10 cellular contexts compared by ENCODE assay signal in genomic region chr5:10726179-10726912, GRCh38. TPM values are rescaled to one million over a fixed set of nuclear protein-coding genes. Genes with fewer than 3 reads are reported as not detected.
DNase-seq lines count a peak whose midpoint lies in the region; ATAC-seq and TF ChIP-seq lines count a peak whose summit lies in the region.
"Had no signal": no experiment of that assay in that cellular context is flagged by ENCODE, and none has a peak within 500 bp of the region (broad histone marks: within the 10 kb centered on the region; RNA-seq: fewer than 3 reads in every experiment).

No MANE protein-coding gene starts in this region.

- H4K8ac ChIP-seq in mesendoderm (ENCODE audit: low read depth, low read length): no peak overlapping the region

- TF ChIP-seq POLR2A in adrenal gland (IDR thresholded peaks at IDR 0.05): no peak

- H3K27me3 Mint-ChIP-seq in activated CD8-positive, alpha-beta memory T cell treated with anti-CD3 and anti-CD28 coated beads, Interleukin-2, amount 10 ng/mL, durations not matched to agents 7 days and 5 days: no peaks in the 10 kb centered on the region
- H3K27me3 Mint-ChIP-seq in CD8-positive, alpha-beta memory T cell: peaks cover 0 to 1% of the 10 kb centered on the region in 2 donors

- H2BK5ac ChIP-seq in mesendoderm (ENCODE audit: low read length): no peak overlapping the region

- H4K5ac ChIP-seq in mesendoderm (ENCODE audit: low read length): no peak overlapping the region

- H3K4me3 ChIP-seq in adrenal gland: no peak overlapping the region
- no peak overlapping the region for H3K4me3 ChIP-seq in osteoblast (ENCODE audit: insufficient read depth, low read length)
- no peak overlapping the region for H3K4me3 ChIP-seq in mesendoderm (ENCODE audit: low read length)
- H3K4me3 ChIP-seq in CD8-positive, alpha-beta memory T cell (ENCODE audit: low read length): no peak overlapping the region

- H2BK15ac ChIP-seq in mesendoderm (replicated peaks; ENCODE audit: low read depth): no peak overlapping the region

- no peak overlapping the region for H3K4ac ChIP-seq in mesendoderm (ENCODE audit: low read depth, low read length)

- H3K4me1 Mint-ChIP-seq in activated CD8-positive, alpha-beta memory T cell treated with anti-CD3 and anti-CD28 coated beads, Interleukin-2, amount 10 ng/mL, durations not matched to agents 7 days and 5 days: peaks cover 14% of the 10 kb centered on the region
- H3K4me1 Mint-ChIP-seq in CD8-positive, alpha-beta memory T cell: peaks cover 15 to 34% (median 16%) of the 10 kb centered on the region in 3 donors

- intact Hi-C loops in adrenal gland (cut with DNase I): no loop called here

- H3K56ac ChIP-seq in mesendoderm (ENCODE audit: low read length): no peak overlapping the region

- no peak overlapping the region for H2AFZ ChIP-seq in osteoblast (ENCODE audit: low read length)

- POLR2A ChIA-PET in CD8-positive, alpha-beta memory T cell (lab: Charles Lee): no interaction called here

- H3K4me3 Mint-ChIP-seq in activated CD8-positive, alpha-beta memory T cell treated with anti-CD3 and anti-CD28 coated beads, Interleukin-2, amount 10 ng/mL, durations not matched to agents 7 days and 5 days: no peak overlapping the region
- no peak overlapping the region for H3K4me3 Mint-ChIP-seq in CD8-positive, alpha-beta memory T cell

- 80 to 91% (median 84%) methylated on average over 9 to 10 of the region's 10 CpGs for WGBS in adrenal gland, 4 donors
- WGBS in mesendoderm (ENCODE audit: extremely low coverage, insufficient coverage, low lambda C conversion rate): no CpG with 5 or more reads among the region's 10 CpGs

- H2AK5ac ChIP-seq in mesendoderm (ENCODE audit: low read length): no peak overlapping the region

- peak overlapping the region in 3 of 5 donors; percentile 84 to 97 (median 91) for H3K27ac ChIP-seq in adrenal gland
- H3K27ac ChIP-seq in osteoblast (ENCODE audit: low read depth, low read length): peak overlapping the region; percentile 86
- no peak overlapping the region for H3K27ac ChIP-seq in mesendoderm (ENCODE audit: low read depth, low read length)
- H3K27ac ChIP-seq in CD8-positive, alpha-beta memory T cell (ENCODE audit: low read depth, low read length): no peak overlapping the region

- H3K27ac Mint-ChIP-seq in activated CD8-positive, alpha-beta memory T cell treated with anti-CD3 and anti-CD28 coated beads, Interleukin-2, amount 10 ng/mL, durations not matched to agents 7 days and 5 days: no peak overlapping the region
- peak overlapping the region in 2 of 8 donors; percentile 55 to 77 for H3K27ac Mint-ChIP-seq in CD8-positive, alpha-beta memory T cell

- DNase-seq in adrenal gland (peak in 4 of 7 donors; percentile 30 to 49 (median 45)), osteoblast (ENCODE audit: insufficient read length, low spot score, missing footprints) (no peak), SKM-1 treated with dmso at 0.1 percent for 144 hours (lab: John Stamatoyannopoulos, UW; ENCODE audit: unreplicated experiment) (no peak), mesendoderm (no peak)
- no peak for DNase-seq in activated CD8-positive, alpha-beta memory T cell treated with anti-CD3 and anti-CD28 coated beads, Interleukin-2, amount 10 ng/mL, durations not matched to agents 7 days and 5 days
- DNase-seq in CD8-positive, alpha-beta memory T cell: no peak
- DNase-seq: GDM1, NCI-H2171 had no signal

- no peak overlapping the region for H2BK120ac ChIP-seq in mesendoderm (ENCODE audit: low read depth, low read length)

- H3K18ac ChIP-seq in mesendoderm (ENCODE audit: low read length): no peak overlapping the region

- no peak overlapping the region for H3K23ac ChIP-seq in mesendoderm (ENCODE audit: low read length)

- no peaks in the 10 kb centered on the region for H3K9me3 Mint-ChIP-seq in activated CD8-positive, alpha-beta memory T cell treated with anti-CD3 and anti-CD28 coated beads, Interleukin-2, amount 10 ng/mL, durations not matched to agents 7 days and 5 days (ENCODE audit: low read depth)
- no peaks in the 10 kb centered on the region for H3K9me3 Mint-ChIP-seq in CD8-positive, alpha-beta memory T cell

- ATAC-seq in GM19023 (IDR thresholded peaks at IDR 0.05; ENCODE audit: unreplicated experiment) (peak; percentile 19), HG02884 (IDR thresholded peaks at IDR 0.05; ENCODE audit: unreplicated experiment) (peak; percentile 22)
- no peak for ATAC-seq in activated CD8-positive, alpha-beta memory T cell treated with anti-CD3 and anti-CD28 coated beads, Interleukin-2, amount 10 ng/mL, durations not matched to agents 7 days and 5 days

- no peaks in the 10 kb centered on the region for H3K79me1 ChIP-seq in mesendoderm (ENCODE audit: low read length)

- H3K9me3 ChIP-seq in adrenal gland (replicated peaks in 1 of 3) (no peaks in the 10 kb centered on the region), osteoblast (ENCODE audit: low read depth, low read length) (no peaks in the 10 kb centered on the region)
- no peaks in the 10 kb centered on the region for H3K9me3 ChIP-seq in CD8-positive, alpha-beta memory T cell (ENCODE audit: low read length)

- H3K36me3 Mint-ChIP-seq in activated CD8-positive, alpha-beta memory T cell treated with anti-CD3 and anti-CD28 coated beads, Interleukin-2, amount 10 ng/mL, durations not matched to agents 7 days and 5 days: peaks cover 6% of the 10 kb centered on the region
- peaks cover 5 to 31% (median 11%) of the 10 kb centered on the region in 3 donors for H3K36me3 Mint-ChIP-seq in CD8-positive, alpha-beta memory T cell

- no peak overlapping the region for H3K4me2 ChIP-seq in osteoblast (ENCODE audit: insufficient read depth, low read length)
- no peak overlapping the region for H3K4me2 ChIP-seq in mesendoderm (ENCODE audit: low read length)

- H4K20me1 ChIP-seq in osteoblast (ENCODE audit: insufficient read depth, low read length): peaks cover 8% of the 10 kb centered on the region

- CTCF ChIA-PET in activated CD8-positive, alpha-beta memory T cell treated with anti-CD3 and anti-CD28 coated beads, Interleukin-2, amount 10 ng/mL, durations not matched to agents 7 days and 5 days (lab: Charles Lee): no interaction called here
- CTCF ChIA-PET in CD8-positive, alpha-beta memory T cell (lab: Charles Lee): no interaction called here

- TF ChIP-seq CTCF in adrenal gland (IDR thresholded peaks at IDR 0.05) (no peak), osteoblast (IDR thresholded peaks at IDR 0.05; ENCODE audit: extremely low read depth, low read depth, low read length) (no peak)

- H3K27me3 ChIP-seq in adrenal gland: no peaks in the 10 kb centered on the region
- H3K27me3 ChIP-seq in osteoblast (ENCODE audit: insufficient read depth, low read length): no peaks in the 10 kb centered on the region
- no peaks in the 10 kb centered on the region for H3K27me3 ChIP-seq in mesendoderm (ENCODE audit: insufficient read depth, low read length, poor library complexity)
- no peaks in the 10 kb centered on the region for H3K27me3 ChIP-seq in CD8-positive, alpha-beta memory T cell (ENCODE audit: insufficient read depth, low read length, poor library complexity, severe bottlenecking)

- H3K4me1 ChIP-seq in adrenal gland (replicated peaks in 1 of 2): peaks cover 19 to 26% of the 10 kb centered on the region in 2 donors
- H3K4me1 ChIP-seq in osteoblast (ENCODE audit: insufficient read depth, low read length): peaks cover 27% of the 10 kb centered on the region
- H3K4me1 ChIP-seq in mesendoderm (ENCODE audit: control insufficient read depth, low read depth, low read length): peaks cover 2% of the 10 kb centered on the region
- H3K4me1 ChIP-seq in CD8-positive, alpha-beta memory T cell (ENCODE audit: insufficient read depth, low read length): no peaks in the 10 kb centered on the region

- H3K36me3 ChIP-seq in adrenal gland (replicated peaks in 1 of 2) (no peaks in the 10 kb centered on the region), osteoblast (ENCODE audit: insufficient read depth, low read length) (peaks cover 10% of the 10 kb centered on the region), mesendoderm (ENCODE audit: control insufficient read depth, insufficient read depth, low read length) (no peaks in the 10 kb centered on the region)
- no peaks in the 10 kb centered on the region for H3K36me3 ChIP-seq in CD8-positive, alpha-beta memory T cell (ENCODE audit: insufficient read depth, low read length)

- H3K79me2 ChIP-seq in osteoblast (ENCODE audit: insufficient read depth, low read length) (peaks cover 42% of the 10 kb centered on the region), mesendoderm (ENCODE audit: control insufficient read depth, insufficient read depth, low read length) (no peaks in the 10 kb centered on the region)

- H3K9ac ChIP-seq in mesendoderm (ENCODE audit: low read length): no peak overlapping the region

RNA-seq across cellular contexts. Expression of gene DAP, which starts 34.7 kb away (rescaled TPM):
- total RNA-seq in adrenal gland (100 to 1,000 TPM in 5 of 8 donors, 10 to 100 TPM in 3; 47.9 to 197 (median 125) TPM), osteoblast (31.1 and 36.2 TPM in 2 replicates)
- polyA plus RNA-seq in adrenal gland: 100 to 1,000 TPM in 1 of 3 donors, 10 to 100 TPM in 2; 65.5 to 122 (median 68.4) TPM
- 10 to 100 TPM; 44.5 to 52.2 TPM for total RNA-seq in activated CD8-positive, alpha-beta memory T cell treated with anti-CD3 and anti-CD28 coated beads, Interleukin-2, amount 10 ng/mL, durations not matched to agents 7 days and 5 days
- 41.4 TPM for polyA plus RNA-seq in mesendoderm (2013, experiment 1 of 2)
- polyA plus RNA-seq in mesendoderm (2013, experiment 2 of 2): 42.1 TPM
- total RNA-seq in CD8-positive, alpha-beta memory T cell: 10 to 100 TPM; 60.0 to 61.5 TPM
- polyA plus RNA-seq in CD8-positive, alpha-beta memory T cell: 73.7 TPM

Comparison
In these comparisons a context has a peak if more than half of its experiments do, and no peak if none do; other contexts are left out.
1. DNase-seq: peak in adrenal gland (4 of 7); none in osteoblast (single experiment), SKM-1 treated with dmso at 0.1 percent for 144 hours (single experiment), activated CD8-positive, alpha-beta memory T cell treated with anti-CD3 and anti-CD28 coated beads, Interleukin-2, amount 10 ng/mL, durations not matched to agents 7 days and 5 days (single experiment), mesendoderm (single experiment) and CD8-positive, alpha-beta memory T cell (0 of 5).
2. H3K27ac ChIP-seq: peak in adrenal gland (3 of 5) and osteoblast (single experiment); none in mesendoderm (single experiment) and CD8-positive, alpha-beta memory T cell (single experiment).